In genomic region chr20:25309395-25310267, GRCh38 we compare ENCODE assay signal across 1 cellular context.
TF ChIP-seq lines count a peak whose summit lies in the region.

No MANE protein-coding gene starts in this region.

TF ChIP-seq in A549, 52 proteins besides CTCF, POLR2A, EP300 and RAD21 (continued from another document):
- TF ChIP-seq ESRRA (IDR thresholded peaks at IDR 0.05; ENCODE audit: borderline replicate concordance, low read length), result 0 out of 2 replicates have a peak, but pooled peaks have one; percentile 71
- TF ChIP-seq HES2 (IDR thresholded peaks at IDR 0.05), result no peak
- peak; percentile 95 for TF ChIP-seq GATA3 (IDR thresholded peaks at IDR 0.05; ENCODE audit: borderline replicate concordance)
- TF ChIP-seq FOXS1 (CRISPR knock-in tag; IDR thresholded peaks at IDR 0.05), result no peak
- no peak for TF ChIP-seq TFCP2L1 (CRISPR knock-in tag; IDR thresholded peaks at IDR 0.05)
- no peak; the same call in 1 of the 2 replicates for TF ChIP-seq MYC (IDR thresholded peaks at IDR 0.05; ENCODE audit: borderline replicate concordance, low read length)
- peak; percentile 32 for TF ChIP-seq MAFK (IDR thresholded peaks at IDR 0.05; ENCODE audit: partially characterized antibody)
- peak; percentile 92 for TF ChIP-seq MAX (IDR thresholded peaks at IDR 0.05)
- no peak for TF ChIP-seq ZFP36 (IDR thresholded peaks at IDR 0.05; ENCODE audit: borderline replicate concordance, partially characterized antibody)
- TF ChIP-seq EHF (CRISPR knock-in tag; IDR thresholded peaks at IDR 0.05), result 0 out of 2 replicates have a peak, but pooled peaks have one; percentile 32
- TF ChIP-seq USF2 (IDR thresholded peaks at IDR 0.05), result no peak; the same call in 1 of the 2 replicates
- TF ChIP-seq RARB (CRISPR knock-in tag; IDR thresholded peaks at IDR 0.05), result peak; percentile 87
- TF ChIP-seq BHLHE40 (IDR thresholded peaks at IDR 0.05; ENCODE audit: low read depth, low read length), result peak; percentile 79
- TF ChIP-seq ATOH8 (CRISPR knock-in tag; IDR thresholded peaks at IDR 0.05; ENCODE audit: low read depth), result 0 out of 2 replicates have a peak, but pooled peaks have one; percentile 33
- TF ChIP-seq FOSB (CRISPR knock-in tag; IDR thresholded peaks at IDR 0.05), result 0 out of 2 replicates have a peak, but pooled peaks have one; percentile 43
TF ChIP-seq in A549: peak in this region for 17.
